ENCODE assay signal across 8 cellular contexts in genomic region chr11:830295-831131, GRCh38. TPM values are rescaled to one million over a fixed set of nuclear protein-coding genes. Genes with fewer than 3 reads are reported as not detected.
DNase-seq lines count a peak whose midpoint lies in the region; ATAC-seq and TF ChIP-seq lines count a peak whose summit lies in the region.

No MANE protein-coding gene starts in this region.

- no peaks in the 10 kb centered on the region for H3K9me3 ChIP-seq in endodermal cell (ENCODE audit: control insufficient read depth, low read length)
- H3K9me3 ChIP-seq in mesodermal cell (ENCODE audit: control insufficient read depth, low read length): no peaks in the 10 kb centered on the region
- H3K9me3 ChIP-seq in thoracic aorta: no peaks in the 10 kb centered on the region

- no peak overlapping the region for H3K9ac ChIP-seq in endodermal cell (ENCODE audit: extremely low read depth, low read length, poor library complexity, severe bottlenecking)

- no peak for TF ChIP-seq CTCF in endodermal cell (conservative IDR thresholded peaks at IDR 0.05)
- no peak for TF ChIP-seq CTCF in thoracic aorta (IDR thresholded peaks at IDR 0.05)

- peak; percentile 32 for DNase-seq in activated CD4-positive, alpha-beta T cell treated with anti-CD3 and anti-CD28 coated beads for 1 hour
- DNase-seq in activated CD4-positive, alpha-beta T cell treated with anti-CD3 and anti-CD28 coated beads, Interleukin-2, amount 50 U/mL, for 4 hours: no peak
- DNase-seq in NCI-H187 (lab: John Stamatoyannopoulos, UW) (peak; percentile 65 to 81), endodermal cell (peak; percentile 96), thoracic aorta (ENCODE audit: low spot score) (no peak), KG1 (lab: John Stamatoyannopoulos, UW) (no peak)
- peak; percentile 44 for DNase-seq in activated CD4-positive, alpha-beta T cell treated with anti-CD3 and anti-CD28 coated beads, Interleukin-2, amount 50 U/mL, for 1 hour

- H3K4me1 ChIP-seq in endodermal cell (ENCODE audit: control insufficient read depth, insufficient read depth, low read length) (peaks cover 20% of the 10 kb centered on the region), mesodermal cell (ENCODE audit: control insufficient read depth, insufficient read depth, low read length, poor library complexity, severe bottlenecking) (peaks cover 53% of the 10 kb centered on the region), thoracic aorta (ENCODE audit: control insufficient read depth in 1 of 2, low read depth in 2 of 2) (peaks cover 48 to 78% of the 10 kb centered on the region in 2 donors)

- 0 to 3% methylated on average over 2 to 78 of the region's 78 CpGs for WGBS in endodermal cell (ENCODE audit: insufficient coverage in 1 of 2, insufficient read length in 1 of 2), 2 experiments
- WGBS in mesodermal cell (ENCODE audit: insufficient coverage in 2 of 2), 2 experiments: 1 to 2% methylated on average over 67 to 72 of the region's 78 CpGs

- H3K9me3 Mint-ChIP-seq in endodermal cell: no peaks in the 10 kb centered on the region

- no peaks in the 10 kb centered on the region for H3K36me3 Mint-ChIP-seq in endodermal cell (ENCODE audit: low read depth)

- H3K4me1 Mint-ChIP-seq in endodermal cell: peaks cover 24% of the 10 kb centered on the region

- H3K36me3 ChIP-seq in endodermal cell (ENCODE audit: control insufficient read depth, insufficient read depth, low read length) (no peaks in the 10 kb centered on the region), mesodermal cell (ENCODE audit: control insufficient read depth, insufficient read depth, low read length) (peaks cover 4% of the 10 kb centered on the region), thoracic aorta (peaks cover 5% of the 10 kb centered on the region)

- no peak overlapping the region for H3K27ac ChIP-seq in endodermal cell (ENCODE audit: low read depth, low read length)
- H3K27ac ChIP-seq in mesodermal cell (ENCODE audit: low read depth, low read length, severe bottlenecking): no peak overlapping the region
- H3K27ac ChIP-seq in thoracic aorta: no peak overlapping the region

- H3K27me3 ChIP-seq in endodermal cell (ENCODE audit: control insufficient read depth, insufficient read depth, low read length, poor library complexity, severe bottlenecking) (peaks cover 61% of the 10 kb centered on the region), thoracic aorta (replicated peaks; ENCODE audit: insufficient read depth) (peaks cover 6% of the 10 kb centered on the region)

- ATAC-seq in thoracic aorta (ENCODE audit: insufficient number of reproducible peaks, low FRiP score, low read depth): no peak

- H3K4me3 Mint-ChIP-seq in endodermal cell: peak overlapping the region; percentile 59

- peak overlapping the region; percentile 56 for H3K4me3 ChIP-seq in endodermal cell (ENCODE audit: low read length)
- H3K4me3 ChIP-seq in mesodermal cell (ENCODE audit: extremely low read depth, insufficient read depth, low read length, poor library complexity, severe bottlenecking): peak overlapping the region; percentile 31
- H3K4me3 ChIP-seq in thoracic aorta: peak overlapping the region; percentile 75

- peaks cover 50% of the 10 kb centered on the region for H3K27me3 Mint-ChIP-seq in endodermal cell (ENCODE audit: insufficient read depth)

- H3K27ac Mint-ChIP-seq in endodermal cell: no peak overlapping the region

RNA-seq across cellular contexts. Expression of gene CD151, which starts 2.2 kb away (rescaled TPM):
- total RNA-seq in endodermal cell (100 to 1,000 TPM; 139 to 165 TPM), thoracic aorta (1,000 to 10,000 TPM in 1 of 2 donors, 100 to 1,000 TPM in 1; 532 to 1,455 TPM)
- 153 TPM for polyA plus RNA-seq in endodermal cell (2013, experiment 1 of 2)
- 149 TPM for polyA plus RNA-seq in endodermal cell (2013, experiment 2 of 2)
- 331 TPM for polyA plus RNA-seq in mesodermal cell (2013, experiment 1 of 2)
- 277 TPM for polyA plus RNA-seq in mesodermal cell (2013, experiment 2 of 2)

RNA-seq across cellular contexts. Expression of gene CRACR2B, which starts 2.8 kb away (rescaled TPM):
- 10 to 100 TPM; 22.3 to 28.1 TPM for total RNA-seq in endodermal cell
- 9.0 TPM for polyA plus RNA-seq in endodermal cell (2013, experiment 1 of 2)
- polyA plus RNA-seq in endodermal cell (2013, experiment 2 of 2): 6.2 TPM
- polyA plus RNA-seq in mesodermal cell (2013, experiment 1 of 2): 7.6 TPM
- polyA plus RNA-seq in mesodermal cell (2013, experiment 2 of 2): 4.8 TPM
- total RNA-seq in thoracic aorta: 10 to 100 TPM in 1 of 2 donors, 1 to 10 TPM in 1; 9.6 to 11.6 TPM

RNA-seq across cellular contexts. Expression of gene PNPLA2, which starts 11.8 kb away (rescaled TPM):
- total RNA-seq in endodermal cell (10 to 100 TPM; 77.0 to 77.6 TPM), thoracic aorta (100 to 1,000 TPM; 105 to 115 TPM)
- 35.9 TPM for polyA plus RNA-seq in endodermal cell (2013, experiment 1 of 2)
- 30.1 TPM for polyA plus RNA-seq in endodermal cell (2013, experiment 2 of 2)
- 47.0 TPM for polyA plus RNA-seq in mesodermal cell (2013, experiment 1 of 2)
- 33.2 TPM for polyA plus RNA-seq in mesodermal cell (2013, experiment 2 of 2)

RNA-seq across cellular contexts. Expression of gene POLR2L, which starts 11.8 kb away (rescaled TPM):
- total RNA-seq in endodermal cell (100 to 1,000 TPM; 139 to 148 TPM), thoracic aorta (10 to 100 TPM; 20.8 to 63.0 TPM)
- 111 TPM for polyA plus RNA-seq in endodermal cell (2013, experiment 1 of 2)
- polyA plus RNA-seq in endodermal cell (2013, experiment 2 of 2): 114 TPM
- polyA plus RNA-seq in mesodermal cell (2013, experiment 1 of 2): 134 TPM
- polyA plus RNA-seq in mesodermal cell (2013, experiment 2 of 2): 112 TPM

RNA-seq across cellular contexts. Expression of gene TSPAN4, which starts 12.1 kb away (rescaled TPM):
- total RNA-seq in endodermal cell (10 to 100 TPM; 56.8 to 71.1 TPM), thoracic aorta (100 to 1,000 TPM in 1 of 2 donors, 10 to 100 TPM in 1; 55.5 to 107 TPM)
- 51.9 TPM for polyA plus RNA-seq in endodermal cell (2013, experiment 1 of 2)
- polyA plus RNA-seq in endodermal cell (2013, experiment 2 of 2): 47.2 TPM
- polyA plus RNA-seq in mesodermal cell (2013, experiment 1 of 2): 72.6 TPM
- polyA plus RNA-seq in mesodermal cell (2013, experiment 2 of 2): 66.2 TPM

Comparison
In these comparisons a context has a peak if more than half of its experiments do, and no peak if none do; other contexts are left out.
1. DNase-seq: peak in activated CD4-positive, alpha-beta T cell treated with anti-CD3 and anti-CD28 coated beads for 1 hour (single experiment), NCI-H187 (2 of 2), activated CD4-positive, alpha-beta T cell treated with anti-CD3 and anti-CD28 coated beads, Interleukin-2, amount 50 U/mL, for 1 hour (single experiment) and endodermal cell (single experiment); none in activated CD4-positive, alpha-beta T cell treated with anti-CD3 and anti-CD28 coated beads, Interleukin-2, amount 50 U/mL, for 4 hours (0 of 2), thoracic aorta (single experiment) and KG1 (single experiment).
2. Peak in every context shown above with its lines, with median percentiles within 50 percentile points of each other: H3K4me3 ChIP-seq.